Comparison of ENCODE assay signal across 23 cellular contexts in genomic region chr16:65884018-65884417, GRCh38.
DNase-seq lines count a peak whose midpoint lies in the region; ATAC-seq and TF ChIP-seq lines count a peak whose summit lies in the region.
"Had no signal": no experiment of that assay in that cellular context is flagged by ENCODE, and none has a peak within 500 bp of the region (broad histone marks: within the 10 kb centered on the region; RNA-seq: fewer than 3 reads in every experiment).

No MANE protein-coding gene starts in this region.

- no peak for TF ChIP-seq POLR2A in breast epithelium (IDR thresholded peaks at IDR 0.05)

- intact Hi-C loops in MCF 10A (cut with micrococcal nuclease), result no loop called here
- intact Hi-C loops in breast epithelium (cut with DNase I; ENCODE audit: low total_unique reads), result no loop called here

- no TSS peak for BruUV-seq in MCF 10A (replicated peaks; lab: Mats Ljungman, UMichigan)

- DNase-seq in MCF 10A (ENCODE audit: unreplicated experiment) (peak; percentile 61), breast epithelium (ENCODE audit: low spot score in 2 of 2) (no peak), RWPE1 (ENCODE audit: low spot score) (peak; percentile 80), NCI-H524 (lab: John Stamatoyannopoulos, UW) (no peak), T-cell (no peak)
- DNase-seq: activated CD4-positive, alpha-beta T cell treated with anti-CD3 and anti-CD28 coated beads, Interleukin-2, amount 50 U/mL, for 1 hour; activated naive CD8-positive, alpha-beta T cell treated with anti-CD3 and anti-CD28 coated beads for 36 hours; BE2C; body of pancreas; immature natural killer cell; NCI-H1417 treated with DMSO at 0.1 percent for 48 hours; NCI-H524 treated with DMSO at 0.1 percent for 48 hours; psoas muscle; small intestine; stimulated activated CD4-positive, alpha-beta T cell treated with anti-CD3 and anti-CD28 coated beads, Interleukin-4, amount 100 ng/mL, for 1 hour; transverse colon had no signal

- H3K9me3 Mint-ChIP-seq in MCF 10A (ENCODE audit: unreplicated experiment), result peaks cover 34% of the 10 kb centered on the region
- H3K9me3 Mint-ChIP-seq in T-cell, result peaks cover 0 to 6% (median 0%) of the 10 kb centered on the region in 3 donors
- H3K9me3 Mint-ChIP-seq: activated naive CD8-positive, alpha-beta T cell treated with anti-CD3 and anti-CD28 coated beads for 36 hours; activated T-helper 2 cell treated with anti-CD3 and anti-CD28 coated beads, Interferon-gamma antibody, Interleukin-2, Interleukin-4, amounts not matched to agents 10 μg/mL and 5 μg/mL and 100 μg/mL, durations not matched to agents 14 hours and 24 hours and 36 hours; immature natural killer cell; stimulated activated naive CD8-positive, alpha-beta T cell treated with anti-CD3 and anti-CD28 coated beads, Interleukin-15, Interleukin-2, amounts not matched to agents 100 ng/mL and 50 ng/mL, for 24 hours had no signal

- H3K36me3 Mint-ChIP-seq in MCF 10A (ENCODE audit: insufficient read depth, unreplicated experiment), result no peaks in the 10 kb centered on the region
- H3K36me3 Mint-ChIP-seq in T-cell, result no peaks in the 10 kb centered on the region
- H3K36me3 Mint-ChIP-seq: activated naive CD8-positive, alpha-beta T cell treated with anti-CD3 and anti-CD28 coated beads for 36 hours; immature natural killer cell had no signal

- POLR2A ChIA-PET in MCF 10A (lab: Yijun Ruan, JAX), result no interaction called here
- POLR2A ChIA-PET in RWPE1 (lab: Yijun Ruan, JAX; ENCODE audit: low non-redundant PET), result no interaction called here
- POLR2A ChIA-PET in T-cell (lab: Charles Lee), result no interaction called here

- H3K4me3 ChIP-seq in breast epithelium, result no peak overlapping the region
- H3K4me3 ChIP-seq: body of pancreas, psoas muscle, transverse colon had no signal

- no peaks in the 10 kb centered on the region for H3K36me3 ChIP-seq in breast epithelium
- H3K36me3 ChIP-seq: BE2C, transverse colon had no signal

- CTCF ChIA-PET in MCF 10A (lab: Yijun Ruan, JAX) (no interaction called here), RWPE1 (lab: Yijun Ruan, JAX) (no interaction called here), T-cell (lab: Charles Lee) (no interaction called here)

- no peaks in the 10 kb centered on the region for H3K27me3 Mint-ChIP-seq in MCF 10A (ENCODE audit: insufficient read depth, unreplicated experiment)
- H3K27me3 Mint-ChIP-seq in T-cell, result peaks cover 0 to 5% of the 10 kb centered on the region in 2 donors
- H3K27me3 Mint-ChIP-seq: activated naive CD8-positive, alpha-beta T cell treated with anti-CD3 and anti-CD28 coated beads for 36 hours had no signal

- no peaks in the 10 kb centered on the region for H3K9me3 ChIP-seq in breast epithelium
- H3K9me3 ChIP-seq: BE2C, body of pancreas, psoas muscle, transverse colon had no signal

- H3K4me3 Mint-ChIP-seq in MCF 10A (ENCODE audit: unreplicated experiment) (no peak overlapping the region), T-cell (no peak overlapping the region)
- H3K4me3 Mint-ChIP-seq: activated naive CD8-positive, alpha-beta T cell treated with anti-CD3 and anti-CD28 coated beads for 36 hours; immature natural killer cell; stimulated activated naive CD8-positive, alpha-beta T cell treated with anti-CD3 and anti-CD28 coated beads, Interleukin-15, Interleukin-2, amounts not matched to agents 100 ng/mL and 50 ng/mL, for 24 hours had no signal

- no peaks in the 10 kb centered on the region for H3K4me1 Mint-ChIP-seq in MCF 10A (ENCODE audit: insufficient read depth, unreplicated experiment)
- H3K4me1 Mint-ChIP-seq in T-cell, result no peaks in the 10 kb centered on the region
- H3K4me1 Mint-ChIP-seq: activated naive CD8-positive, alpha-beta T cell treated with anti-CD3 and anti-CD28 coated beads for 36 hours; immature natural killer cell had no signal

- H3K27ac Mint-ChIP-seq in MCF 10A (ENCODE audit: low read depth, unreplicated experiment), result no peak overlapping the region
- H3K27ac Mint-ChIP-seq in T-cell, result no peak overlapping the region
- H3K27ac Mint-ChIP-seq: activated naive CD8-positive, alpha-beta T cell treated with anti-CD3 and anti-CD28 coated beads for 36 hours; activated T-helper 2 cell treated with anti-CD3 and anti-CD28 coated beads, Interferon-gamma antibody, Interleukin-2, Interleukin-4, amounts not matched to agents 10 μg/mL and 5 μg/mL and 100 μg/mL, durations not matched to agents 14 hours and 24 hours and 36 hours; immature natural killer cell; stimulated activated naive CD8-positive, alpha-beta T cell treated with anti-CD3 and anti-CD28 coated beads, Interleukin-15, Interleukin-2, amounts not matched to agents 100 ng/mL and 50 ng/mL, for 24 hours had no signal

- no peaks in the 10 kb centered on the region for H3K27me3 ChIP-seq in breast epithelium
- H3K27me3 ChIP-seq: BE2C, body of pancreas, transverse colon had no signal

- ATAC-seq in esophagus mucosa (peak; percentile 25), T-cell (replicated peaks in 1 of 4) (no peak), HG03135 (IDR thresholded peaks at IDR 0.05; ENCODE audit: unreplicated experiment) (no peak), HG02678 (IDR thresholded peaks at IDR 0.05; ENCODE audit: unreplicated experiment) (no peak)
- ATAC-seq: body of pancreas, psoas muscle, Right ventricle myocardium inferior had no signal

- H3K27ac ChIP-seq in breast epithelium (no peak overlapping the region), RWPE1 (peak overlapping the region; percentile 81)
- H3K27ac ChIP-seq: 22Rv1, body of pancreas, psoas muscle, transverse colon had no signal

- H3K4me1 ChIP-seq in breast epithelium, result no peaks in the 10 kb centered on the region
- H3K4me1 ChIP-seq: body of pancreas, psoas muscle, transverse colon had no signal

- TF ChIP-seq CTCF in MCF 10A (IDR thresholded peaks at IDR 0.05; ENCODE audit: unreplicated experiment), result no peak
- TF ChIP-seq CTCF in breast epithelium (IDR thresholded peaks at IDR 0.05), result no peak
- TF ChIP-seq CTCF in RWPE1 (conservative IDR thresholded peaks at IDR 0.05; ENCODE audit: low read depth), result no peak

Comparison
In these comparisons a context has a peak if more than half of its experiments do, and no peak if none do; other contexts are left out.
1. DNase-seq: peak in MCF 10A (single experiment) and RWPE1 (single experiment); none in breast epithelium (0 of 2), NCI-H524 (0 of 2) and T-cell (0 of 34).